Comparison of ENCODE assay signal across 21 cellular contexts in genomic region chr3:5644773-5645172, GRCh38.
"Had no signal": no experiment of that assay in that cellular context is flagged by ENCODE, and none has a peak within 500 bp of the region (broad histone marks: within the 10 kb centered on the region; RNA-seq: fewer than 3 reads in every experiment).

No MANE protein-coding gene starts in this region.

- H3K36me3 ChIP-seq: gastrocnemius medialis, heart left ventricle, lower lobe of right lung, neural progenitor cell, prostate gland, right atrium auricular region, thoracic aorta, tibial nerve, upper lobe of right lung, uterus had no signal

- H3K9me3 ChIP-seq: gastrocnemius medialis, lower lobe of right lung, prostate gland, right atrium auricular region, thoracic aorta, upper lobe of right lung, uterus had no signal

- H3K27ac ChIP-seq: gastrocnemius medialis, heart left ventricle, lower lobe of right lung, neural progenitor cell, prostate gland, right atrium auricular region, thoracic aorta, tibial nerve, upper lobe of right lung, uterus had no signal

- H3K9ac ChIP-seq: neural progenitor cell had no signal

- H3K4me3 ChIP-seq: gastrocnemius medialis, heart left ventricle, lower lobe of right lung, neural progenitor cell, prostate gland, right atrium auricular region, thoracic aorta, tibial nerve, upper lobe of right lung, uterus had no signal

- DNase-seq: cerebellar nuclear complex; cortex of kidney; effector memory CD8-positive, alpha-beta T cell; gastrocnemius medialis; heart left ventricle; hippocampal formation; islet precursor cell; kidney glomerular epithelial cell; left ventricle myocardium superior; lower lobe of right lung; naive B cell; nucleus accumbens; stimulated activated CD4-positive, alpha-beta T cell treated with anti-CD3 and anti-CD28 coated beads, Interleukin-2, amount 100 ng/mL, for 24 hours; stimulated activated CD4-positive, alpha-beta T cell treated with anti-CD3 and anti-CD28 coated beads, Interleukin-4, amount 100 ng/mL, for 24 hours; upper lobe of right lung; uterus had no signal

- H2AFZ ChIP-seq: neural progenitor cell had no signal

- H3K4me1 ChIP-seq: gastrocnemius medialis, heart left ventricle, lower lobe of right lung, prostate gland, right atrium auricular region, tibial nerve, upper lobe of right lung, uterus had no signal

- H3K27me3 ChIP-seq: gastrocnemius medialis, heart left ventricle, neural progenitor cell, right atrium auricular region, tibial nerve, upper lobe of right lung, uterus had no signal

- H3K4me2 ChIP-seq: neural progenitor cell had no signal
